ENCODE assay signal across 13 cellular contexts in genomic region chr19:3357362-3357730, GRCh38. TPM values are rescaled to one million over a fixed set of nuclear protein-coding genes. Genes with fewer than 3 reads are reported as not detected.
DNase-seq lines count a peak whose midpoint lies in the region; ATAC-seq and TF ChIP-seq lines count a peak whose summit lies in the region.
"Had no signal": no experiment of that assay in that cellular context is flagged by ENCODE, and none has a peak within 500 bp of the region (broad histone marks: within the 10 kb centered on the region; RNA-seq: fewer than 3 reads in every experiment).

No MANE protein-coding gene starts in this region.

- peak; percentile 29 for DNase-seq in activated naive CD4-positive, alpha-beta T cell treated with Interleukin-2 at 50 U/mL for 16 hours
- DNase-seq in activated naive CD4-positive, alpha-beta T cell (lab: John Stamatoyannopoulos, UW): no peak
- peak; percentile 33 for DNase-seq in activated CD4-positive, alpha-beta memory T cell treated with anti-CD3 and anti-CD28 coated beads for 36 hours
- DNase-seq in endothelial cell (ENCODE audit: low spot score) (no peak), head of caudate nucleus (no peak), A172 (ENCODE audit: low spot score) (no peak)
- DNase-seq in activated CD8-positive, alpha-beta memory T cell treated with anti-CD3 and anti-CD28 coated beads, Interleukin-2, amount 10 ng/mL, durations not matched to agents 7 days and 5 days: no peak
- DNase-seq: SHP77 treated with DMSO at 0.1 percent for 48 hours; stimulated activated CD4-positive, alpha-beta T cell treated with anti-CD3 and anti-CD28 coated beads, Interleukin-4, amount 100 ng/mL, for 4 hours had no signal

- POLR2A ChIA-PET in activated CD4-positive, alpha-beta memory T cell treated with anti-CD3 and anti-CD28 coated beads for 36 hours (lab: Charles Lee): no interaction called here

- no peak overlapping the region for H3K4me3 ChIP-seq in stomach smooth muscle (ENCODE audit: low read length in 2 of 2)

- ATAC-seq in activated CD8-positive, alpha-beta memory T cell treated with anti-CD3 and anti-CD28 coated beads, Interleukin-2, amount 10 ng/mL, durations not matched to agents 7 days and 5 days: no peak
- ATAC-seq: left lobe of liver had no signal

- H3K4me1 ChIP-seq in stomach smooth muscle (ENCODE audit: control insufficient read depth, insufficient read depth, low read length): peaks cover 36% of the 10 kb centered on the region

- peaks cover 0 to 3% of the 10 kb centered on the region in 2 donors for H3K9me3 ChIP-seq in stomach smooth muscle (ENCODE audit: control insufficient read depth in 2 of 2, low read length in 2 of 2)
- H3K9me3 ChIP-seq: prostate gland, thoracic aorta had no signal

- peaks cover 26% of the 10 kb centered on the region for H3K4me1 Mint-ChIP-seq in activated CD4-positive, alpha-beta memory T cell treated with anti-CD3 and anti-CD28 coated beads for 36 hours (ENCODE audit: low read depth)
- H3K4me1 Mint-ChIP-seq in endothelial cell (ENCODE audit: unreplicated experiment): no peaks in the 10 kb centered on the region
- H3K4me1 Mint-ChIP-seq in activated CD8-positive, alpha-beta memory T cell treated with anti-CD3 and anti-CD28 coated beads, Interleukin-2, amount 10 ng/mL, durations not matched to agents 7 days and 5 days: peaks cover 25% of the 10 kb centered on the region

- intact Hi-C loops in activated CD4-positive, alpha-beta memory T cell treated with anti-CD3 and anti-CD28 coated beads for 36 hours (cut with micrococcal nuclease): no loop called here
- intact Hi-C loops in head of caudate nucleus (cut with DNase I): no loop called here

- no peaks in the 10 kb centered on the region for H3K36me3 Mint-ChIP-seq in activated CD4-positive, alpha-beta memory T cell treated with anti-CD3 and anti-CD28 coated beads for 36 hours
- peaks cover 4% of the 10 kb centered on the region for H3K36me3 Mint-ChIP-seq in endothelial cell (ENCODE audit: low read depth, unreplicated experiment)
- no peaks in the 10 kb centered on the region for H3K36me3 Mint-ChIP-seq in activated CD8-positive, alpha-beta memory T cell treated with anti-CD3 and anti-CD28 coated beads, Interleukin-2, amount 10 ng/mL, durations not matched to agents 7 days and 5 days

- H3K27ac ChIP-seq in stomach smooth muscle (ENCODE audit: low read length): peak overlapping the region; percentile 81

- peak overlapping the region; percentile 30 for H3K27ac Mint-ChIP-seq in activated CD4-positive, alpha-beta memory T cell treated with anti-CD3 and anti-CD28 coated beads for 36 hours
- no peak overlapping the region for H3K27ac Mint-ChIP-seq in endothelial cell (ENCODE audit: unreplicated experiment)
- no peak overlapping the region for H3K27ac Mint-ChIP-seq in activated CD8-positive, alpha-beta memory T cell treated with anti-CD3 and anti-CD28 coated beads, Interleukin-2, amount 10 ng/mL, durations not matched to agents 7 days and 5 days

- H3K36me3 ChIP-seq in stomach smooth muscle (ENCODE audit: control insufficient read depth in 2 of 2, insufficient read depth in 2 of 2, low read length in 2 of 2): no peaks in the 10 kb centered on the region
- H3K36me3 ChIP-seq: prostate gland, thoracic aorta had no signal

- no peak for TF ChIP-seq CTCF in endothelial cell (IDR thresholded peaks at IDR 0.05; ENCODE audit: unreplicated experiment)

- H3K9me3 Mint-ChIP-seq in activated CD4-positive, alpha-beta memory T cell treated with anti-CD3 and anti-CD28 coated beads for 36 hours: peaks cover 2% of the 10 kb centered on the region
- H3K9me3 Mint-ChIP-seq in endothelial cell (ENCODE audit: unreplicated experiment): peaks cover 4% of the 10 kb centered on the region
- H3K9me3 Mint-ChIP-seq in activated CD8-positive, alpha-beta memory T cell treated with anti-CD3 and anti-CD28 coated beads, Interleukin-2, amount 10 ng/mL, durations not matched to agents 7 days and 5 days (ENCODE audit: low read depth): no peaks in the 10 kb centered on the region

- H3K9ac ChIP-seq in stomach smooth muscle (ENCODE audit: low read length in 2 of 2): no peak overlapping the region

- peak overlapping the region; percentile 45 for H3K4me3 Mint-ChIP-seq in activated CD4-positive, alpha-beta memory T cell treated with anti-CD3 and anti-CD28 coated beads for 36 hours
- H3K4me3 Mint-ChIP-seq in endothelial cell (ENCODE audit: unreplicated experiment): peak overlapping the region; percentile 12
- no peak overlapping the region for H3K4me3 Mint-ChIP-seq in activated CD8-positive, alpha-beta memory T cell treated with anti-CD3 and anti-CD28 coated beads, Interleukin-2, amount 10 ng/mL, durations not matched to agents 7 days and 5 days

- CTCF ChIA-PET in activated CD4-positive, alpha-beta memory T cell treated with anti-CD3 and anti-CD28 coated beads for 36 hours (lab: Charles Lee): interaction anchor here (0.6 to 1.1 kb wide), 3 partner anchors 53 to 128 kb away, joined by 3 read pairs; no protein-coding TSS in a partner anchor
- CTCF ChIA-PET in activated CD8-positive, alpha-beta memory T cell treated with anti-CD3 and anti-CD28 coated beads, Interleukin-2, amount 10 ng/mL, durations not matched to agents 7 days and 5 days (lab: Charles Lee): interaction anchor here (2.2 kb wide), 1 partner anchor 72 kb away, joined by 6 read pairs; no protein-coding TSS in a partner anchor

- H3K27me3 Mint-ChIP-seq in activated CD4-positive, alpha-beta memory T cell treated with anti-CD3 and anti-CD28 coated beads for 36 hours: peaks cover 2% of the 10 kb centered on the region
- H3K27me3 Mint-ChIP-seq in endothelial cell (ENCODE audit: unreplicated experiment): peaks cover 27% of the 10 kb centered on the region
- H3K27me3 Mint-ChIP-seq in activated CD8-positive, alpha-beta memory T cell treated with anti-CD3 and anti-CD28 coated beads, Interleukin-2, amount 10 ng/mL, durations not matched to agents 7 days and 5 days: peaks cover 19% of the 10 kb centered on the region

- no peaks in the 10 kb centered on the region for H3K27me3 ChIP-seq in stomach smooth muscle (ENCODE audit: control insufficient read depth in 1 of 2, insufficient read depth in 2 of 2, low read length in 2 of 2)

RNA-seq across cellular contexts. Expression of gene NFIC, which starts 9.0 kb away (rescaled TPM):
- 10 to 100 TPM; 19.7 to 19.9 TPM for total RNA-seq in activated CD4-positive, alpha-beta memory T cell treated with anti-CD3 and anti-CD28 coated beads for 36 hours
- 4.9 TPM for total RNA-seq in endothelial cell (ENCODE audit: unreplicated experiment)
- 26.2 and 32.5 TPM in 2 replicates for total RNA-seq in A172 (2014; rRNA removed; shearing (Covaris generic))
- 10 to 100 TPM; 14.0 to 15.1 TPM for total RNA-seq in activated CD8-positive, alpha-beta memory T cell treated with anti-CD3 and anti-CD28 coated beads, Interleukin-2, amount 10 ng/mL, durations not matched to agents 7 days and 5 days

Comparison
In these comparisons a context has a peak if more than half of its experiments do, and no peak if none do; other contexts are left out.
1. DNase-seq: peak in activated naive CD4-positive, alpha-beta T cell treated with Interleukin-2 at 50 U/mL for 16 hours (single experiment) and activated CD4-positive, alpha-beta memory T cell treated with anti-CD3 and anti-CD28 coated beads for 36 hours (single experiment); none in activated naive CD4-positive, alpha-beta T cell (0 of 4), endothelial cell (single experiment), head of caudate nucleus (0 of 42), A172 (single experiment) and activated CD8-positive, alpha-beta memory T cell treated with anti-CD3 and anti-CD28 coated beads, Interleukin-2, amount 10 ng/mL, durations not matched to agents 7 days and 5 days (single experiment).